ENCODE assay signal across 1 cellular context in genomic region chr9:137582286-137582860, GRCh38.
TF ChIP-seq lines count a peak whose summit lies in the region.

No MANE protein-coding gene starts in this region.

TF ChIP-seq in endothelial cell of umbilical vein, 7 proteins besides CTCF, POLR2A, EP300 and RAD21:
- TF ChIP-seq EZH2 (IDR thresholded peaks at IDR 0.05; ENCODE audit: borderline replicate concordance, low read depth, low read length, severe bottlenecking) (no peak), MYC (IDR thresholded peaks at IDR 0.05; ENCODE audit: low read depth, low read length) (no peak), JUN (IDR thresholded peaks at IDR 0.05; ENCODE audit: borderline replicate concordance, insufficient read depth, insufficient read length, low read depth) (no peak), MAX (IDR thresholded peaks at IDR 0.05; ENCODE audit: insufficient read depth, insufficient read length) (no peak)
TF ChIP-seq in endothelial cell of umbilical vein: peak in this region for 0.
